9 cellular contexts compared by ENCODE assay signal in genomic region chr2:228048838-228049490, GRCh38.
DNase-seq lines count a peak whose midpoint lies in the region; ATAC-seq, FAIRE-seq and TF ChIP-seq lines count a peak whose summit lies in the region.
"Had no signal": no experiment of that assay in that cellular context is flagged by ENCODE, and none has a peak within 500 bp of the region (broad histone marks: within the 10 kb centered on the region; RNA-seq: fewer than 3 reads in every experiment).

No MANE protein-coding gene starts in this region.

- DNase-seq in NCI-H345 (lab: John Stamatoyannopoulos, UW) (peak; percentile 23), NCI-H345 treated with DMSO at 0.1 percent for 48 hours (lab: John Stamatoyannopoulos, UW; ENCODE audit: unreplicated experiment) (no peak), HTR-8/SVneo (ENCODE audit: insufficient read length, low spot score) (peak; percentile 32), SHP77 (lab: John Stamatoyannopoulos, UW) (peak; percentile 65 to 70), foreskin melanocyte (peak; percentile 59), prostate gland (ENCODE audit: low spot score) (no peak), T-cell (no peak)
- no peak for DNase-seq in effector memory CD8-positive, alpha-beta T cell
- DNase-seq: CD4-positive, CD25-positive, alpha-beta regulatory T cell had no signal

- intact Hi-C loops in prostate gland (cut with DNase I), result no loop called here

- no peak for TF ChIP-seq POLR2A in prostate gland (IDR thresholded peaks at IDR 0.05)

- peaks cover 0 to 4% (median 2%) of the 10 kb centered on the region in 3 donors for H3K9me3 Mint-ChIP-seq in T-cell
- H3K9me3 Mint-ChIP-seq in effector memory CD8-positive, alpha-beta T cell, result no peaks in the 10 kb centered on the region

- CTCF ChIA-PET in T-cell (lab: Charles Lee), result no interaction called here

- H3K27ac ChIP-seq in prostate gland, result no peak overlapping the region

- no peaks in the 10 kb centered on the region for H3K27me3 ChIP-seq in prostate gland (replicated peaks; ENCODE audit: insufficient read depth)

- TF ChIP-seq CTCF in prostate gland (IDR thresholded peaks at IDR 0.05), result peak in 3 of 4 experiments; percentile 28 to 41 (median 30)

- ATAC-seq in T-cell (replicated peaks in 1 of 4), result no peak
- ATAC-seq in effector memory CD8-positive, alpha-beta T cell (replicated peaks), result no peak

- no peak overlapping the region for H3K27ac Mint-ChIP-seq in T-cell
- no peak overlapping the region for H3K27ac Mint-ChIP-seq in effector memory CD8-positive, alpha-beta T cell
- H3K27ac Mint-ChIP-seq: CD4-positive, CD25-positive, alpha-beta regulatory T cell had no signal

- no peaks in the 10 kb centered on the region for H3K4me1 ChIP-seq in prostate gland (replicated peaks)

- H3K27me3 Mint-ChIP-seq in T-cell, result peaks cover 0 to 1% of the 10 kb centered on the region in 2 donors
- H3K27me3 Mint-ChIP-seq in effector memory CD8-positive, alpha-beta T cell, result no peaks in the 10 kb centered on the region

- no peak for FAIRE-seq in HTR-8/SVneo (lab: Jason Lieb, UNC)

- no peaks in the 10 kb centered on the region for H3K9me3 ChIP-seq in prostate gland

- H3K36me3 ChIP-seq in prostate gland, result no peaks in the 10 kb centered on the region

- H3K4me1 Mint-ChIP-seq in T-cell, result no peaks in the 10 kb centered on the region
- H3K4me1 Mint-ChIP-seq in effector memory CD8-positive, alpha-beta T cell (ENCODE audit: low read depth in 2 of 2), result no peaks in the 10 kb centered on the region
- H3K4me1 Mint-ChIP-seq: CD4-positive, CD25-positive, alpha-beta regulatory T cell had no signal

- 16% methylated on average over 5 of the region's 5 CpGs for WGBS in prostate gland

- POLR2A ChIA-PET in T-cell (lab: Charles Lee), result interaction anchor here in 1 of 2 donors (0.6 kb wide), 1 partner anchor 748 kb away, joined by 3 read pairs; no protein-coding TSS in a partner anchor

- no peak overlapping the region for H3K4me3 Mint-ChIP-seq in T-cell
- no peak overlapping the region for H3K4me3 Mint-ChIP-seq in effector memory CD8-positive, alpha-beta T cell
- H3K4me3 Mint-ChIP-seq: CD4-positive, CD25-positive, alpha-beta regulatory T cell had no signal

- H3K36me3 Mint-ChIP-seq in T-cell, result no peaks in the 10 kb centered on the region
- peaks cover 6% of the 10 kb centered on the region for H3K36me3 Mint-ChIP-seq in effector memory CD8-positive, alpha-beta T cell (ENCODE audit: insufficient read depth)
- H3K36me3 Mint-ChIP-seq: CD4-positive, CD25-positive, alpha-beta regulatory T cell had no signal

- no peak overlapping the region for H3K4me3 ChIP-seq in prostate gland

Comparison
In these comparisons a context has a peak if more than half of its experiments do, and no peak if none do; other contexts are left out.
1. DNase-seq: peak in NCI-H345 (single experiment), HTR-8/SVneo (single experiment), SHP77 (2 of 2) and foreskin melanocyte (single experiment); none in NCI-H345 treated with DMSO at 0.1 percent for 48 hours (single experiment), prostate gland (single experiment), T-cell (0 of 34) and effector memory CD8-positive, alpha-beta T cell (0 of 3).